In genomic region chr16:75218256-75219076, GRCh38 we compare ENCODE assay signal across 11 cellular contexts. TPM values are rescaled to one million over a fixed set of nuclear protein-coding genes. Genes with fewer than 3 reads are reported as not detected.
DNase-seq lines count a peak whose midpoint lies in the region; ATAC-seq, FAIRE-seq and TF ChIP-seq lines count a peak whose summit lies in the region.
"Had no signal": no experiment of that assay in that cellular context is flagged by ENCODE, and none has a peak within 500 bp of the region (broad histone marks: within the 10 kb centered on the region; RNA-seq: fewer than 3 reads in every experiment).

CTRB1 (plus strand) TSS chr16:75218988; CDS start chr16:75219008, 20 bp downstream.

- no peaks in the 10 kb centered on the region for H3K79me2 ChIP-seq in SK-N-SH (ENCODE audit: insufficient read depth)
- no peaks in the 10 kb centered on the region for H3K79me2 ChIP-seq in GM23248 (ENCODE audit: insufficient read depth)

- H3K9ac ChIP-seq in SK-N-SH (no peak within 1 kb of the TSS), GM23248 (no peak within 1 kb of the TSS)
- H3K9ac ChIP-seq: neural progenitor cell had no signal

- peaks cover 6% of the 10 kb centered on the region for H3K4me1 Mint-ChIP-seq in HFFc6 (ENCODE audit: low read depth)
- peaks cover 19% of the 10 kb centered on the region for H3K4me1 Mint-ChIP-seq in activated CD8-positive, alpha-beta T cell treated with anti-CD3 and anti-CD28 coated beads, Interleukin-2, amount 10 ng/mL, durations not matched to agents 7 days and 5 days (ENCODE audit: low read depth)

- DNase-seq in SK-N-SH (peak; percentile 57), HFFc6 (no peak), pancreas (peak; percentile 93 to 99 (median 98)), cerebellum (ENCODE audit: low spot score) (no peak), GM23248 (no peak), COR-L47 (lab: John Stamatoyannopoulos, UW) (no peak)
- no peak for DNase-seq in activated CD8-positive, alpha-beta T cell treated with anti-CD3 and anti-CD28 coated beads, Interleukin-2, amount 10 ng/mL, durations not matched to agents 7 days and 5 days

- H3K36me3 Mint-ChIP-seq in HFFc6 (ENCODE audit: low read depth) = no peaks in the 10 kb centered on the region
- H3K36me3 Mint-ChIP-seq in activated CD8-positive, alpha-beta T cell treated with anti-CD3 and anti-CD28 coated beads, Interleukin-2, amount 10 ng/mL, durations not matched to agents 7 days and 5 days (ENCODE audit: low read depth) = no peaks in the 10 kb centered on the region
- H3K36me3 Mint-ChIP-seq: neural progenitor cell had no signal

- no peak within 1 kb of the TSS for H3K4me3 ChIP-seq in SK-N-SH (ENCODE audit: low read depth in 2 of 2, low read length in 1 of 2)
- peak within 1 kb of the TSS; percentile 11 to 60 (median 46) for H3K4me3 ChIP-seq in pancreas
- no peak within 1 kb of the TSS for H3K4me3 ChIP-seq in GM23248
- H3K4me3 ChIP-seq: neural progenitor cell had no signal

- H3K9me2 ChIP-seq in SK-N-SH (no peaks in the 10 kb centered on the region), GM23248 (ENCODE audit: insufficient read depth) (no peaks in the 10 kb centered on the region)

- in situ Hi-C loops in GM23248 (cut with MboI) = loop anchor here (10.0 to 25.0 kb wide), 3 partner anchors 186 to 544 kb away; partner anchors contain the start of gene ADAT1

- no peak within 1 kb of the TSS for H3K27ac Mint-ChIP-seq in HFFc6
- H3K27ac Mint-ChIP-seq in activated CD8-positive, alpha-beta T cell treated with anti-CD3 and anti-CD28 coated beads, Interleukin-2, amount 10 ng/mL, durations not matched to agents 7 days and 5 days = peak within 1 kb of the TSS; percentile 92
- H3K27ac Mint-ChIP-seq: neural progenitor cell had no signal

- intact Hi-C loops in pancreas (cut with DNase I) = no loop called here

- peak within 1 kb of the TSS in 1 of 2 experiments; percentile 12; a peak in 1 of 4 replicates for H3K27ac ChIP-seq in SK-N-SH (ENCODE audit: low read depth in 2 of 2, low read length in 1 of 2)
- peak within 1 kb of the TSS; percentile 86 to 98 (median 91) for H3K27ac ChIP-seq in pancreas
- no peak within 1 kb of the TSS for H3K27ac ChIP-seq in GM23248
- H3K27ac ChIP-seq: neural progenitor cell had no signal

- no peaks in the 10 kb centered on the region for H4K20me1 ChIP-seq in SK-N-SH (ENCODE audit: insufficient read depth)
- H4K20me1 ChIP-seq in GM23248 (ENCODE audit: insufficient read depth) = no peaks in the 10 kb centered on the region

- H3K27me3 ChIP-seq in SK-N-SH (ENCODE audit: insufficient read depth) (no peaks in the 10 kb centered on the region), pancreas (no peaks in the 10 kb centered on the region), GM23248 (replicated peaks; ENCODE audit: insufficient read depth) (no peaks in the 10 kb centered on the region)
- H3K27me3 ChIP-seq: neural progenitor cell had no signal

- H3K4me1 ChIP-seq in SK-N-SH (ENCODE audit: control insufficient read depth in 1 of 2, insufficient read depth in 2 of 2, low read depth in 1 of 2, low read length in 1 of 2) (peaks cover 0 to 6% of the 10 kb centered on the region in 2 experiments; a peak in 1 of 4 replicates), pancreas (peaks cover 4 to 11% (median 11%) of the 10 kb centered on the region in 3 donors), GM23248 (ENCODE audit: insufficient read depth) (no peaks in the 10 kb centered on the region)
- H3K4me1 ChIP-seq: neural progenitor cell had no signal

- ATAC-seq in SK-N-SH treated with all-trans-retinoic acid at 6 μM for 48 hours (no peak), pancreas (peak; percentile 53 to 65 (median 60))
- ATAC-seq in activated CD8-positive, alpha-beta T cell treated with anti-CD3 and anti-CD28 coated beads, Interleukin-2, amount 10 ng/mL, durations not matched to agents 7 days and 5 days = no peak

- H3K9me3 ChIP-seq in SK-N-SH = no peaks in the 10 kb centered on the region
- no peaks in the 10 kb centered on the region for H3K9me3 ChIP-seq in pancreas
- no peaks in the 10 kb centered on the region for H3K9me3 ChIP-seq in GM23248 (ENCODE audit: low read depth)

- H3K27me3 Mint-ChIP-seq in HFFc6 (ENCODE audit: insufficient read depth) = peaks cover 6% of the 10 kb centered on the region
- no peaks in the 10 kb centered on the region for H3K27me3 Mint-ChIP-seq in activated CD8-positive, alpha-beta T cell treated with anti-CD3 and anti-CD28 coated beads, Interleukin-2, amount 10 ng/mL, durations not matched to agents 7 days and 5 days (ENCODE audit: low read depth)

- FAIRE-seq in pancreas (lab: Jason Lieb, UNC) = no peak
- FAIRE-seq: endometrium had no signal

- WGBS in SK-N-SH (ENCODE audit: low lambda C conversion rate) = 94% methylated on average over 6 of the region's 19 CpGs
- 42 to 51% methylated on average over 18 to 19 of the region's 19 CpGs for WGBS in pancreas, 2 donors
- WGBS in GM23248 (ENCODE audit: low coverage in 1 of 2, low lambda C conversion rate in 2 of 2, missing lambda C conversion rate in 2 of 2), 2 experiments = 74 to 77% methylated on average over 17 to 19 of the region's 19 CpGs

- no peak for TF ChIP-seq EP300 in SK-N-SH (IDR thresholded peaks at IDR 0.05; ENCODE audit: borderline replicate concordance in 1 of 2, low read depth in 1 of 2, low read length in 1 of 2)

- CTCF ChIA-PET in SK-N-SH (lab: Yijun Ruan, JAX) = interaction anchor here (3.8 to 4.0 kb wide), 2 partner anchors 16 to 19 kb away, joined by 18 to 21 read pairs; no protein-coding TSS in a partner anchor
- CTCF ChIA-PET in activated CD8-positive, alpha-beta T cell treated with anti-CD3 and anti-CD28 coated beads, Interleukin-2, amount 10 ng/mL, durations not matched to agents 7 days and 5 days (lab: Charles Lee) = interaction anchor here (5.4 kb wide), 1 partner anchor 17 kb away, joined by 63 read pairs; no protein-coding TSS in a partner anchor

- H3F3A ChIP-seq in SK-N-SH (replicated peaks; ENCODE audit: insufficient read depth) (no peaks in the 10 kb centered on the region), GM23248 (ENCODE audit: insufficient read depth) (no peaks in the 10 kb centered on the region)

- peak within 1 kb of the TSS; percentile 56; the same call in 1 of the 2 replicates for H3K4me3 Mint-ChIP-seq in HFFc6
- peak within 1 kb of the TSS; percentile 68 for H3K4me3 Mint-ChIP-seq in activated CD8-positive, alpha-beta T cell treated with anti-CD3 and anti-CD28 coated beads, Interleukin-2, amount 10 ng/mL, durations not matched to agents 7 days and 5 days
- H3K4me3 Mint-ChIP-seq: neural progenitor cell had no signal

- H3K36me3 ChIP-seq in SK-N-SH (replicated peaks in 1 of 2; ENCODE audit: control insufficient read depth in 1 of 2, insufficient read depth in 2 of 2, low read length in 1 of 2) = no peaks in the 10 kb centered on the region
- peaks cover 0 to 4% (median 0%) of the 10 kb centered on the region in 3 donors for H3K36me3 ChIP-seq in pancreas
- H3K36me3 ChIP-seq in GM23248 (ENCODE audit: low read depth) = no peaks in the 10 kb centered on the region
- H3K36me3 ChIP-seq: neural progenitor cell had no signal

- POLR2A ChIA-PET in SK-N-SH (lab: Yijun Ruan, JAX) = interaction anchor here (0.5 kb wide), 1 partner anchor 199 kb away, joined by 3 read pairs; no protein-coding TSS in a partner anchor
- POLR2A ChIA-PET in activated CD8-positive, alpha-beta T cell treated with anti-CD3 and anti-CD28 coated beads, Interleukin-2, amount 10 ng/mL, durations not matched to agents 7 days and 5 days (lab: Charles Lee) = interaction anchor here (0.5 kb wide), 1 partner anchor 16 kb away, joined by 3 read pairs; no protein-coding TSS in a partner anchor

- no peaks in the 10 kb centered on the region for H3K9me3 Mint-ChIP-seq in HFFc6
- H3K9me3 Mint-ChIP-seq in activated CD8-positive, alpha-beta T cell treated with anti-CD3 and anti-CD28 coated beads, Interleukin-2, amount 10 ng/mL, durations not matched to agents 7 days and 5 days (ENCODE audit: insufficient read depth) = no peaks in the 10 kb centered on the region
- H3K9me3 Mint-ChIP-seq: neural progenitor cell had no signal

- H2AFZ ChIP-seq in SK-N-SH (ENCODE audit: low read depth) = no peak within 1 kb of the TSS
- no peak within 1 kb of the TSS for H2AFZ ChIP-seq in GM23248
- H2AFZ ChIP-seq: neural progenitor cell had no signal

- TF ChIP-seq CTCF in SK-N-SH (IDR thresholded peaks at IDR 0.05) = no peak
- no peak for TF ChIP-seq CTCF in HFFc6 (IDR thresholded peaks at IDR 0.05)
- TF ChIP-seq CTCF in pancreas (IDR thresholded peaks at IDR 0.05) = no peak

- H3K4me2 ChIP-seq in SK-N-SH (0 out of 2 replicates have a peak within 1 kb of the TSS, but pooled peaks have one; percentile 58), GM23248 (ENCODE audit: unreplicated experiment) (no peak within 1 kb of the TSS)
- H3K4me2 ChIP-seq: neural progenitor cell had no signal

- no peak for TF ChIP-seq RAD21 in SK-N-SH (IDR thresholded peaks at IDR 0.05; ENCODE audit: low read length)

TF ChIP-seq in SK-N-SH treated with all-trans-retinoic acid at 6 μM for 48 hours, 23 proteins besides CTCF, POLR2A, EP300 and RAD21 (continues in another document):
- no peak for TF ChIP-seq RARB (CRISPR knock-in tag; IDR thresholded peaks at IDR 0.05)

RNA-seq across cellular contexts. Expression of gene CTRB1, which starts in this region (rescaled TPM):
- not detected in 2 replicates for polyA plus RNA-seq in SK-N-SH (2012; rRNA removed)
- not detected in 2 replicates for polyA plus RNA-seq in SK-N-SH (2012; cell fraction: cytosol; rRNA removed)
- polyA plus RNA-seq in SK-N-SH (2012; cell fraction: nucleus; rRNA removed) = not detected in 2 replicates
- total RNA-seq in HFFc6 (2021; fragmentation: NEBNext Ultra II Directional; extraction: Animal tissue kit (Norgen Biotek cat#: 25700)) = not detected
- not detected for total RNA-seq in activated CD8-positive, alpha-beta T cell treated with anti-CD3 and anti-CD28 coated beads, Interleukin-2, amount 10 ng/mL, durations not matched to agents 7 days and 5 days
- over 10,000 TPM; 14,339 to 37,242 (median 26,937) TPM for total RNA-seq in pancreas
- over 10,000 TPM; 23,150 to 29,718 TPM for polyA plus RNA-seq in pancreas
- not detected for total RNA-seq in cerebellum
- total RNA-seq in GM23248 (2014; rRNA removed; shearing (Covaris generic)) = not detected in 2 replicates
- not detected in 2 replicates for polyA plus RNA-seq in GM23248 (2016; fragmentation: Nextera tagmentation; extraction: Ambion mirVana)
- total RNA-seq: T-helper 1 cell treated with Interleukin-12 subunit alpha and Interleukin-12 subunit beta and Interleukin-4 antibody, amounts not matched to agents 30 ng/mL and 1 ng/mL, for 36 hours had no signal

Comparison
In these comparisons a context has a peak if more than half of its experiments do, and no peak if none do; other contexts are left out.
1. RNA of gene CTRB1 (total RNA-seq): 14,339 to 37,242 TPM in pancreas; not detected in HFFc6, not detected in activated CD8-positive, alpha-beta T cell treated with anti-CD3 and anti-CD28 coated beads, Interleukin-2, amount 10 ng/mL, durations not matched to agents 7 days and 5 days, not detected in cerebellum (single experiment) and not detected in GM23248; every median in the first group is over 1,000 times any median in the second.
2. RNA of gene CTRB1 (polyA plus RNA-seq): 23,150 to 29,718 TPM in pancreas; not detected in GM23248 and not detected in SK-N-SH; every median in the first group is over 1,000 times any median in the second.
3. Peak in DNase-seq and H3K4me2 ChIP-seq in SK-N-SH; RNA of the gene not detected or under 1 TPM.
4. DNase-seq: peak in pancreas (6 of 6); none in HFFc6 (single experiment), activated CD8-positive, alpha-beta T cell treated with anti-CD3 and anti-CD28 coated beads, Interleukin-2, amount 10 ng/mL, durations not matched to agents 7 days and 5 days (single experiment), cerebellum (single experiment), GM23248 (single experiment) and COR-L47 (single experiment).
5. H3K4me3 ChIP-seq: peak in pancreas (4 of 4); none in SK-N-SH (0 of 2) and GM23248 (single experiment).
6. ATAC-seq: peak in pancreas (4 of 4); none in SK-N-SH treated with all-trans-retinoic acid at 6 μM for 48 hours (single experiment) and activated CD8-positive, alpha-beta T cell treated with anti-CD3 and anti-CD28 coated beads, Interleukin-2, amount 10 ng/mL, durations not matched to agents 7 days and 5 days (single experiment).